Comparison of ENCODE assay signal across 38 cellular contexts in genomic region chr5:147985593-147985992, GRCh38.
"Had no signal": no experiment of that assay in that cellular context is flagged by ENCODE, and none has a peak within 500 bp of the region (broad histone marks: within the 10 kb centered on the region; RNA-seq: fewer than 3 reads in every experiment).

No MANE protein-coding gene starts in this region.

- H3K36me3 ChIP-seq: brain microvascular endothelial cell had no signal

- H3K4me2 ChIP-seq: PC-9 had no signal

- H3K4me3 ChIP-seq: K562, PC-9, SK-N-MC had no signal

- FAIRE-seq: K562, RCC 7860 had no signal

- H2AFZ ChIP-seq: PC-9 had no signal

- H3K27ac ChIP-seq: brain microvascular endothelial cell, PC-9, RWPE1, SK-N-MC, VCaP had no signal

- DNase-seq: activated B cell treated with CpG ODN at 0.5 μM for 24 hours; activated CD4-positive, alpha-beta memory T cell treated with anti-CD3 and anti-CD28 coated beads for 36 hours; activated CD4-positive, alpha-beta T cell treated with anti-CD3 and anti-CD28 coated beads for 4 hours; activated CD4-positive, alpha-beta T cell treated with anti-CD3 and anti-CD28 coated beads, Interleukin-2, amount 50 U/mL, for 1 hour; activated CD4-positive, CD25-positive, alpha-beta regulatory T cell treated with anti-CD3 and anti-CD28 coated beads, Interleukin-2, amount 50 U/mL, for 72 hours; activated CD8-positive, alpha-beta memory T cell treated with anti-CD3 and anti-CD28 coated beads, Interleukin-2, amount 50 U/mL, for 4 hours; activated effector memory CD4-positive, alpha-beta T cell treated with Interleukin-2 at 50 U/mL for 16 hours; activated naive CD4-positive, alpha-beta T cell; activated naive CD4-positive, alpha-beta T cell treated with anti-CD3 and anti-CD28 coated beads, Interleukin-2, amount 50 U/mL, for 16 hours; activated naive CD8-positive, alpha-beta T cell treated with anti-CD3 and anti-CD28 coated beads for 36 hours; activated T-cell treated with anti-CD3 and anti-CD28 coated beads, Interleukin-2, amount 50 U/mL, for 48 hours; amniotic stem cell; aorta; brain microvascular endothelial cell; central memory CD4-positive, alpha-beta T cell; IMR-90; Karpas-422; NCI-H1105; NCI-H1417 treated with DMSO at 0.1 percent for 48 hours; NCI-H187 treated with DMSO at 0.1 percent for 48 hours; NCI-H2081; NCI-H2171 treated with DMSO at 0.1 percent for 48 hours; NCI-H2227 treated with DMSO at 0.1 percent for 48 hours; NCI-H446; NCI-H510A treated with DMSO at 0.1 percent for 48 hours; NCI-H526 treated with DMSO at 0.1 percent for 48 hours; NCI-H774; NK-92 treated with Interleukin-12 subunit alpha and Interleukin-12 subunit beta, amount 100 ng/mL, for 24 hours; PC-9; SIG-M5; T-cell; T-helper 17 cell had no signal

- H3K27me3 ChIP-seq: brain microvascular endothelial cell had no signal

- ATAC-seq: K562, Right ventricle myocardium inferior, T-cell, T-helper 17 cell had no signal
